ENCODE assay signal across 23 cellular contexts in genomic region chr2:215879977-215880940, GRCh38.
A peak's percentile ranks its signal among the peaks of the same experiment; 100 is the strongest.
DNase-seq lines count a peak whose midpoint lies in the region; ATAC-seq and TF ChIP-seq lines count a peak whose summit lies in the region.
"Had no signal": no experiment of that assay in that cellular context is flagged by ENCODE, and none has a peak within 500 bp of the region (broad histone marks: within the 10 kb centered on the region; RNA-seq: fewer than 3 reads in every experiment).

No MANE protein-coding gene starts in this region.

- H3K4me2 ChIP-seq in Karpas-422 (ENCODE audit: low read depth, low read length, poor library complexity, severe bottlenecking) = no peak overlapping the region
- H3K4me2 ChIP-seq: neural progenitor cell had no signal

- H3K4me3 ChIP-seq in Karpas-422 (ENCODE audit: low read length) (no peak overlapping the region), neuron (ENCODE audit: low read length) (no peak overlapping the region)
- H3K4me3 ChIP-seq: heart right ventricle, neural progenitor cell, spleen, upper lobe of left lung had no signal

- H3K9me3 Mint-ChIP-seq in HFFc6 = no peaks in the 10 kb centered on the region
- H3K9me3 Mint-ChIP-seq: activated CD4-positive, alpha-beta T cell treated with anti-CD3 and anti-CD28 coated beads, Interleukin-2, amount 10 ng/mL, durations not matched to agents 24 days and 14 days; activated naive CD8-positive, alpha-beta T cell treated with anti-CD3 and anti-CD28 coated beads for 36 hours; activated T-helper 17 cell treated with anti-CD3 and anti-CD28 coated beads, Interleukin-2, amount 50 U/mL, for 72 hours; CD8-positive, alpha-beta T cell had no signal

- peak; percentile 4 for ATAC-seq in GM19395 (IDR thresholded peaks at IDR 0.05; ENCODE audit: unreplicated experiment)
- no peak for ATAC-seq in esophagus mucosa
- ATAC-seq in GM18909 (IDR thresholded peaks at IDR 0.05; ENCODE audit: poor library complexity, unreplicated experiment) = no peak
- ATAC-seq: activated T-helper 17 cell treated with anti-CD3 and anti-CD28 coated beads, Interleukin-2, amount 50 U/mL, for 72 hours; CD8-positive, alpha-beta T cell; heart right ventricle; left lobe of liver; Right ventricle myocardium inferior had no signal

- no peak overlapping the region; the same call in 1 of the 2 replicates for H3K27ac Mint-ChIP-seq in HFFc6
- H3K27ac Mint-ChIP-seq: activated CD4-positive, alpha-beta T cell treated with anti-CD3 and anti-CD28 coated beads, Interleukin-2, amount 10 ng/mL, durations not matched to agents 24 days and 14 days; activated naive CD8-positive, alpha-beta T cell treated with anti-CD3 and anti-CD28 coated beads for 36 hours; activated T-helper 17 cell treated with anti-CD3 and anti-CD28 coated beads, Interleukin-2, amount 50 U/mL, for 72 hours; CD8-positive, alpha-beta T cell; endodermal cell had no signal

- no peaks in the 10 kb centered on the region for H3K27me3 Mint-ChIP-seq in HFFc6 (ENCODE audit: insufficient read depth)

- in situ Hi-C loops in GM13976 (cut with MboI; ENCODE audit: low sequenced_read_pairs, unreplicated experiment) = no loop called here

- H3K79me2 ChIP-seq in Karpas-422 (ENCODE audit: low read length) = no peaks in the 10 kb centered on the region

- no peak overlapping the region for H3K27ac ChIP-seq in Karpas-422 (ENCODE audit: low read length)
- H3K27ac ChIP-seq: heart right ventricle, neural progenitor cell, spleen, upper lobe of left lung had no signal

- no peaks in the 10 kb centered on the region for H3K36me3 ChIP-seq in Karpas-422 (ENCODE audit: insufficient read depth, low read length)
- H3K36me3 ChIP-seq in neuron (ENCODE audit: insufficient read depth, low read length) = no peaks in the 10 kb centered on the region
- H3K36me3 ChIP-seq: heart right ventricle, neural progenitor cell, spleen, upper lobe of left lung had no signal

- H4K20me1 ChIP-seq in Karpas-422 (ENCODE audit: insufficient read depth, low read depth, low read length) = no peaks in the 10 kb centered on the region

- H3K9me2 ChIP-seq in Karpas-422 (replicated peaks; ENCODE audit: insufficient read depth, low read length) = no peaks in the 10 kb centered on the region

- H3K9me3 ChIP-seq in Karpas-422 (ENCODE audit: low read length) (no peaks in the 10 kb centered on the region), neuron (ENCODE audit: low read length) (peaks cover 3% of the 10 kb centered on the region)
- H3K9me3 ChIP-seq: upper lobe of left lung had no signal

- H3K27me3 ChIP-seq in Karpas-422 (ENCODE audit: low read length) = no peaks in the 10 kb centered on the region; the same call in 1 of the 2 replicates
- H3K27me3 ChIP-seq in neuron (ENCODE audit: insufficient read depth, low read length) = no peaks in the 10 kb centered on the region
- H3K27me3 ChIP-seq: heart right ventricle, neural progenitor cell, spleen, upper lobe of left lung had no signal

- H3K4me1 ChIP-seq in Karpas-422 (ENCODE audit: low read length) (peaks cover 30% of the 10 kb centered on the region), neuron (ENCODE audit: insufficient read depth, low read length) (peaks cover 26% of the 10 kb centered on the region)
- H3K4me1 ChIP-seq: neural progenitor cell, spleen, upper lobe of left lung had no signal

- H3K9ac ChIP-seq in Karpas-422 (ENCODE audit: low read length) = no peak overlapping the region
- H3K9ac ChIP-seq: neural progenitor cell had no signal

- DNase-seq in Karpas-422 (no peak), brain pericyte (ENCODE audit: low read depth, low spot score) (peak; percentile 79), HFFc6 (no peak), GM13976 (ENCODE audit: low spot score) (no peak)
- DNase-seq: activated CD4-positive, alpha-beta T cell treated with anti-CD3 and anti-CD28 coated beads, Interleukin-2, amount 10 ng/mL, durations not matched to agents 24 days and 14 days; activated naive CD8-positive, alpha-beta T cell treated with anti-CD3 and anti-CD28 coated beads for 36 hours; CD8-positive, alpha-beta T cell; endodermal cell; heart right ventricle; KBM-7; NCI-H1048; NCI-H2029; spleen; T-helper 1 cell; upper lobe of left lung had no signal

- TF ChIP-seq CTCF in HFFc6 (IDR thresholded peaks at IDR 0.05) = no peak
- TF ChIP-seq CTCF in GM13976 (IDR thresholded peaks at IDR 0.05; ENCODE audit: borderline replicate concordance, control extremely low read depth, extremely low read depth, insufficient read depth, missing control alignments) = no peak

- no peak overlapping the region for H3K4me3 Mint-ChIP-seq in HFFc6
- H3K4me3 Mint-ChIP-seq: activated CD4-positive, alpha-beta T cell treated with anti-CD3 and anti-CD28 coated beads, Interleukin-2, amount 10 ng/mL, durations not matched to agents 24 days and 14 days; activated naive CD8-positive, alpha-beta T cell treated with anti-CD3 and anti-CD28 coated beads for 36 hours; activated T-helper 17 cell treated with anti-CD3 and anti-CD28 coated beads, Interleukin-2, amount 50 U/mL, for 72 hours; CD8-positive, alpha-beta T cell; endodermal cell; neural progenitor cell had no signal

- H2AFZ ChIP-seq in Karpas-422 (ENCODE audit: low read length) (peak overlapping the region; percentile 29; the same call in 1 of the 2 replicates), neuron (ENCODE audit: low read depth, low read length) (peak overlapping the region; percentile 40)
- H2AFZ ChIP-seq: neural progenitor cell had no signal

- H3K36me3 Mint-ChIP-seq in HFFc6 (ENCODE audit: low read depth) = peaks cover 16% of the 10 kb centered on the region
- H3K36me3 Mint-ChIP-seq: activated naive CD8-positive, alpha-beta T cell treated with anti-CD3 and anti-CD28 coated beads for 36 hours; CD8-positive, alpha-beta T cell; neural progenitor cell had no signal

- H3K4me1 Mint-ChIP-seq in HFFc6 (ENCODE audit: low read depth) = peaks cover 70% of the 10 kb centered on the region
- H3K4me1 Mint-ChIP-seq: activated CD4-positive, alpha-beta T cell treated with anti-CD3 and anti-CD28 coated beads, Interleukin-2, amount 10 ng/mL, durations not matched to agents 24 days and 14 days; activated naive CD8-positive, alpha-beta T cell treated with anti-CD3 and anti-CD28 coated beads for 36 hours; activated T-helper 17 cell treated with anti-CD3 and anti-CD28 coated beads, Interleukin-2, amount 50 U/mL, for 72 hours had no signal
